12 cellular contexts compared by ENCODE assay signal in the genomic region with DNA sequence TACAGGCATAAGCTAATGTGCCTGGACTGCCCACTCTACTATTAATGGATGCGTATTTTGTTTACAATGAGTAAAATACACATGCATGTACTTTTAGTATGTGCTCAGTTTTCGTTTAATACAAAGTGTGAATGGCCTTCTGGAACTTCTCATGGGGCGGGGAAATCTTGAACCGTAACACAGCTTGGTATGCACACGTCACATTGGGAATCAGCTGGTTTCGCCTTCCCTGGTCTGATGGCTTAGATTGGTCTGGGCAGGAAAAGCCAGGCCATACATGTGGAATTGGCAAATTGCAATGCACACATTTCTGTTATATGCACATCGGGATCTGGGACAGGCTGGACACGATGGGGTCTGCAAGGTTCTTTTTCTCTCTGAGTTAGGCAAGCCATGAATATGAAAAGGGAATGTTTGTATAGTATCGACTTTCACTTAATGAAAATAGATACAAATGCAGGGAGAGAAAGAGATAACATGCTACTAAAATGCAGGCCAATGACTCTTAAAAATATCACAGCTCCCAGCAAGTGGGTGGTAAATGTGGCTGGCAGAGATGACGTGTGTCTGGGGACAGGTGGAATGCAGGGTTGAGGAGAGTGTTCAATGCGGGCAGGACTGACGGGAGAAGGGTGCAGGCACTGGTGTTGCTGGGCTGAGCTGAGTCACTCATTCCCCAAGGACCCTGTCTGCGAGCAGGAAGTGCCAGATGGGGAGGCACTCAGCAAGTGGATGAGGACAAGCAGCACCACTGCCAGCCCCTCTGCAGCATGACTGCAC.
DNase-seq lines count a peak whose midpoint lies in the region; ATAC-seq and TF ChIP-seq lines count a peak whose summit lies in the region.
"Had no signal": no experiment of that assay in that cellular context is flagged by ENCODE, and none has a peak within 500 bp of the region (broad histone marks: within the 10 kb centered on the region; RNA-seq: fewer than 3 reads in every experiment).

No MANE protein-coding gene starts in this region.

- peaks cover 8% of the 10 kb centered on the region for H3K27me3 Mint-ChIP-seq in endothelial cell (ENCODE audit: unreplicated experiment)

- no peaks in the 10 kb centered on the region for H3K27me3 ChIP-seq in brain microvascular endothelial cell (replicated peaks)

- H3K36me3 ChIP-seq in brain microvascular endothelial cell (replicated peaks) (no peaks in the 10 kb centered on the region), mucosa of descending colon (ENCODE audit: low read depth) (no peaks in the 10 kb centered on the region)

- ATAC-seq in mucosa of descending colon (peak; percentile 38), HG03097 (IDR thresholded peaks at IDR 0.05; ENCODE audit: low FRiP score, unreplicated experiment) (no peak)

- DNase-seq in DMS153 treated with DMSO at 0.1 percent for 48 hours (lab: John Stamatoyannopoulos, UW; ENCODE audit: unreplicated experiment) (peak; percentile 41), NCI-H146 treated with DMSO at 0.1 percent for 48 hours (lab: John Stamatoyannopoulos, UW; ENCODE audit: unreplicated experiment) (peak; percentile 45), brain microvascular endothelial cell (peak; percentile 70), mucosa of descending colon (peak in 1 of 3 donors; percentile 33), HuH-7 (ENCODE audit: low spot score) (no peak), NCI-H1930 (lab: John Stamatoyannopoulos, UW) (no peak), endothelial cell (ENCODE audit: low spot score) (no peak)
- DNase-seq: activated gamma-delta T cell treated with Interleukin-2 at 50 U/mL for 16 hours, DND-41, NCI-H2227 treated with DMSO at 0.1 percent for 48 hours had no signal

- no peak for TF ChIP-seq CTCF in brain microvascular endothelial cell (IDR thresholded peaks at IDR 0.05; ENCODE audit: low read depth, low read length, missing control alignments)
- no peak for TF ChIP-seq CTCF in mucosa of descending colon (IDR thresholded peaks at IDR 0.05)
- TF ChIP-seq CTCF in endothelial cell (IDR thresholded peaks at IDR 0.05; ENCODE audit: unreplicated experiment), result no peak

- no peaks in the 10 kb centered on the region for H3K9me3 ChIP-seq in mucosa of descending colon

- no peak overlapping the region for H3K27ac Mint-ChIP-seq in endothelial cell (ENCODE audit: unreplicated experiment)
- H3K27ac Mint-ChIP-seq: memory B cell had no signal

- in situ Hi-C loops in brain microvascular endothelial cell (cut with HindIII; ENCODE audit: low pct_ligation_motif_present, low sequenced_read_pairs), result no loop called here

- intact Hi-C loops in mucosa of descending colon (cut with DNase I, micrococcal nuclease), result no loop called here

- no peaks in the 10 kb centered on the region for H3K9me3 Mint-ChIP-seq in endothelial cell (ENCODE audit: unreplicated experiment)
- H3K9me3 Mint-ChIP-seq: memory B cell had no signal

- H3K4me1 ChIP-seq in mucosa of descending colon (ENCODE audit: low read depth), result peaks cover 62% of the 10 kb centered on the region

- no peaks in the 10 kb centered on the region for H3K4me1 Mint-ChIP-seq in endothelial cell (ENCODE audit: unreplicated experiment)

- no peaks in the 10 kb centered on the region for H3K36me3 Mint-ChIP-seq in endothelial cell (ENCODE audit: low read depth, unreplicated experiment)
- H3K36me3 Mint-ChIP-seq: memory B cell had no signal

- H3K4me3 ChIP-seq in brain microvascular endothelial cell (ENCODE audit: low read depth, low read length) (no peak overlapping the region), mucosa of descending colon (no peak overlapping the region)

- no peak overlapping the region for H3K4me3 Mint-ChIP-seq in endothelial cell (ENCODE audit: unreplicated experiment)
- H3K4me3 Mint-ChIP-seq: memory B cell had no signal

- no peak overlapping the region for H3K27ac ChIP-seq in brain microvascular endothelial cell

Comparison
In these comparisons a context has a peak if more than half of its experiments do, and no peak if none do; other contexts are left out.
1. DNase-seq: peak in DMS153 treated with DMSO at 0.1 percent for 48 hours (single experiment), NCI-H146 treated with DMSO at 0.1 percent for 48 hours (single experiment) and brain microvascular endothelial cell (single experiment); none in HuH-7 (single experiment), NCI-H1930 (0 of 2) and endothelial cell (single experiment).